Comparison of ENCODE assay signal across 12 cellular contexts in genomic region chr6:105273589-105273988, GRCh38.
"Had no signal": no experiment of that assay in that cellular context is flagged by ENCODE, and none has a peak within 500 bp of the region (broad histone marks: within the 10 kb centered on the region; RNA-seq: fewer than 3 reads in every experiment).

No MANE protein-coding gene starts in this region.

- H3K9me3 ChIP-seq: thyroid gland had no signal

- H3K27me3 ChIP-seq: dorsolateral prefrontal cortex, foreskin keratinocyte, thyroid gland had no signal

- H3K27ac Mint-ChIP-seq: activated naive CD4-positive, alpha-beta T cell treated with anti-CD3 and anti-CD28 coated beads, Interleukin-2, amount 50 U/mL, for 72 hours; stimulated activated naive B cell treated with anti-CD40 and anti-IgM and Interleukin-4, amounts not matched to agents 10 μg/mL and 1 μg/mL and 100 μg/mL, for 72 hours had no signal

- H3K4me1 ChIP-seq: foreskin keratinocyte, thyroid gland had no signal

- H3K27ac ChIP-seq: dorsolateral prefrontal cortex, foreskin keratinocyte, thyroid gland had no signal

- H3K4me3 Mint-ChIP-seq: memory B cell; stimulated activated naive B cell treated with anti-CD40 and anti-IgM and Interleukin-4, amounts not matched to agents 10 μg/mL and 1 μg/mL and 100 μg/mL, for 72 hours had no signal

- H3K4me3 ChIP-seq: dorsolateral prefrontal cortex, thyroid gland had no signal

- H3K27me3 Mint-ChIP-seq: memory B cell; stimulated activated naive B cell treated with anti-CD40 and anti-IgM and Interleukin-4, amounts not matched to agents 10 μg/mL and 1 μg/mL and 100 μg/mL, for 72 hours had no signal

- H3K4me1 Mint-ChIP-seq: memory B cell; stimulated activated naive B cell treated with anti-CD40 and anti-IgM and Interleukin-4, amounts not matched to agents 10 μg/mL and 1 μg/mL and 100 μg/mL, for 72 hours had no signal

- DNase-seq: activated CD4-positive, CD25-positive, alpha-beta regulatory T cell treated with anti-CD3 and anti-CD28 coated beads, Interleukin-2, amount 50 U/mL, for 72 hours; activated gamma-delta T cell; amniotic stem cell; caudate nucleus; dorsolateral prefrontal cortex; foreskin keratinocyte; hypothalamus; kidney; stimulated activated naive B cell treated with anti-CD40 and anti-IgM and Interleukin-4, amounts not matched to agents 10 μg/mL and 1 μg/mL and 100 μg/mL, for 72 hours; thyroid gland had no signal

- ATAC-seq: activated naive CD4-positive, alpha-beta T cell treated with anti-CD3 and anti-CD28 coated beads, Interleukin-2, amount 50 U/mL, for 72 hours; stimulated activated naive B cell treated with anti-CD40 and anti-IgM and Interleukin-4, amounts not matched to agents 10 μg/mL and 1 μg/mL and 100 μg/mL, for 72 hours had no signal
